In genomic region chr10:72733989-72734388, GRCh38 we compare ENCODE assay signal across 8 cellular contexts.
"Had no signal": no experiment of that assay in that cellular context is flagged by ENCODE, and none has a peak within 500 bp of the region (broad histone marks: within the 10 kb centered on the region; RNA-seq: fewer than 3 reads in every experiment).

No MANE protein-coding gene starts in this region.

- DNase-seq: IMR-90, KBM-7, KG1 had no signal

- H3K27me3 Mint-ChIP-seq: IgD-negative memory B cell had no signal

- H3K9me3 Mint-ChIP-seq: IgD-negative memory B cell had no signal

- H3K9ac ChIP-seq: KMS-11 had no signal

- ATAC-seq: K562 had no signal

- H3K4me3 ChIP-seq: K562 had no signal

- H3K4me2 ChIP-seq: KMS-11 had no signal

- FAIRE-seq: HTR-8/SVneo, K562 had no signal

- H3K27ac ChIP-seq: HL-60, KMS-11 had no signal

- H3K27ac Mint-ChIP-seq: IgD-negative memory B cell had no signal
